Comparison of ENCODE assay signal across 14 cellular contexts in genomic region chr9:89493671-89494070, GRCh38. TPM values are rescaled to one million over a fixed set of nuclear protein-coding genes. Genes with fewer than 3 reads are reported as not detected.
DNase-seq lines count a peak whose midpoint lies in the region; ATAC-seq and TF ChIP-seq lines count a peak whose summit lies in the region.
"Had no signal": no experiment of that assay in that cellular context is flagged by ENCODE, and none has a peak within 500 bp of the region (broad histone marks: within the 10 kb centered on the region; RNA-seq: fewer than 3 reads in every experiment).

No MANE protein-coding gene starts in this region.

- no peak for TF ChIP-seq EP300 in tibial nerve (IDR thresholded peaks at IDR 0.05)

- no peaks in the 10 kb centered on the region for H3K9me3 Mint-ChIP-seq in stimulated activated naive CD8-positive, alpha-beta T cell treated with anti-CD3 and anti-CD28 coated beads, Interleukin-15, Interleukin-2, amounts not matched to agents 100 ng/mL and 50 ng/mL, for 24 hours
- no peaks in the 10 kb centered on the region for H3K9me3 Mint-ChIP-seq in activated CD8-positive, alpha-beta T cell treated with anti-CD3 and anti-CD28 coated beads, Interleukin-2, amount 10 ng/mL, durations not matched to agents 7 days and 5 days (ENCODE audit: insufficient read depth)
- peaks cover 23% of the 10 kb centered on the region for H3K9me3 Mint-ChIP-seq in glutamatergic neuron (ENCODE audit: unreplicated experiment)
- H3K9me3 Mint-ChIP-seq: HFFc6 had no signal

- no peaks in the 10 kb centered on the region for H3K36me3 ChIP-seq in tibial nerve
- H3K36me3 ChIP-seq: heart left ventricle, suprapubic skin had no signal

- TF ChIP-seq CTCF in glutamatergic neuron (IDR thresholded peaks at IDR 0.05; ENCODE audit: partially characterized antibody, unreplicated experiment) (no peak), tibial nerve (IDR thresholded peaks at IDR 0.05) (no peak)

- peak overlapping the region; percentile 92 for H3K4me3 Mint-ChIP-seq in stimulated activated naive CD8-positive, alpha-beta T cell treated with anti-CD3 and anti-CD28 coated beads, Interleukin-15, Interleukin-2, amounts not matched to agents 100 ng/mL and 50 ng/mL, for 24 hours
- peak overlapping the region; percentile 92 for H3K4me3 Mint-ChIP-seq in activated CD8-positive, alpha-beta T cell treated with anti-CD3 and anti-CD28 coated beads, Interleukin-2, amount 10 ng/mL, durations not matched to agents 7 days and 5 days
- peak overlapping the region; percentile 87 for H3K4me3 Mint-ChIP-seq in glutamatergic neuron (ENCODE audit: unreplicated experiment)
- H3K4me3 Mint-ChIP-seq: HFFc6 had no signal

- WGBS in tibial nerve, 2 donors: 44 to 53% methylated on average over 2 of the region's 2 CpGs

- no peaks in the 10 kb centered on the region for H3K9me3 ChIP-seq in tibial nerve
- H3K9me3 ChIP-seq: heart left ventricle, suprapubic skin had no signal

- peaks cover 90% of the 10 kb centered on the region for H3K4me1 Mint-ChIP-seq in stimulated activated naive CD8-positive, alpha-beta T cell treated with anti-CD3 and anti-CD28 coated beads, Interleukin-15, Interleukin-2, amounts not matched to agents 100 ng/mL and 50 ng/mL, for 24 hours (ENCODE audit: low read depth)
- peaks cover 75% of the 10 kb centered on the region for H3K4me1 Mint-ChIP-seq in activated CD8-positive, alpha-beta T cell treated with anti-CD3 and anti-CD28 coated beads, Interleukin-2, amount 10 ng/mL, durations not matched to agents 7 days and 5 days (ENCODE audit: low read depth)
- peaks cover 56% of the 10 kb centered on the region for H3K4me1 Mint-ChIP-seq in glutamatergic neuron (ENCODE audit: low read depth, unreplicated experiment)

- TF ChIP-seq POLR2A in tibial nerve (IDR thresholded peaks at IDR 0.05): no peak

- H3K4me1 ChIP-seq in tibial nerve: peaks cover 0 to 62% (median 23%) of the 10 kb centered on the region in 4 donors

- peak overlapping the region; percentile 27 for H3K27ac Mint-ChIP-seq in stimulated activated naive CD8-positive, alpha-beta T cell treated with anti-CD3 and anti-CD28 coated beads, Interleukin-15, Interleukin-2, amounts not matched to agents 100 ng/mL and 50 ng/mL, for 24 hours
- peak overlapping the region; percentile 58 for H3K27ac Mint-ChIP-seq in activated CD8-positive, alpha-beta T cell treated with anti-CD3 and anti-CD28 coated beads, Interleukin-2, amount 10 ng/mL, durations not matched to agents 7 days and 5 days
- peak overlapping the region; percentile 99 for H3K27ac Mint-ChIP-seq in glutamatergic neuron (ENCODE audit: unreplicated experiment)
- H3K27ac Mint-ChIP-seq: HFFc6 had no signal

- no peaks in the 10 kb centered on the region for H3K27me3 Mint-ChIP-seq in stimulated activated naive CD8-positive, alpha-beta T cell treated with anti-CD3 and anti-CD28 coated beads, Interleukin-15, Interleukin-2, amounts not matched to agents 100 ng/mL and 50 ng/mL, for 24 hours
- no peaks in the 10 kb centered on the region for H3K27me3 Mint-ChIP-seq in activated CD8-positive, alpha-beta T cell treated with anti-CD3 and anti-CD28 coated beads, Interleukin-2, amount 10 ng/mL, durations not matched to agents 7 days and 5 days (ENCODE audit: low read depth)
- H3K27me3 Mint-ChIP-seq in glutamatergic neuron (ENCODE audit: unreplicated experiment): peaks cover 14% of the 10 kb centered on the region

- POLR2A ChIA-PET in activated CD8-positive, alpha-beta T cell treated with anti-CD3 and anti-CD28 coated beads, Interleukin-2, amount 10 ng/mL, durations not matched to agents 7 days and 5 days (lab: Charles Lee): interaction anchor here (1.0 kb wide), 1 partner anchor 12 kb away, joined by 4 read pairs; no protein-coding TSS in a partner anchor

- peaks cover 54% of the 10 kb centered on the region for H3K36me3 Mint-ChIP-seq in stimulated activated naive CD8-positive, alpha-beta T cell treated with anti-CD3 and anti-CD28 coated beads, Interleukin-15, Interleukin-2, amounts not matched to agents 100 ng/mL and 50 ng/mL, for 24 hours (ENCODE audit: low read depth)
- peaks cover 73% of the 10 kb centered on the region for H3K36me3 Mint-ChIP-seq in activated CD8-positive, alpha-beta T cell treated with anti-CD3 and anti-CD28 coated beads, Interleukin-2, amount 10 ng/mL, durations not matched to agents 7 days and 5 days (ENCODE audit: low read depth)
- no peaks in the 10 kb centered on the region for H3K36me3 Mint-ChIP-seq in glutamatergic neuron (ENCODE audit: unreplicated experiment)

- CTCF ChIA-PET in activated CD8-positive, alpha-beta T cell treated with anti-CD3 and anti-CD28 coated beads, Interleukin-2, amount 10 ng/mL, durations not matched to agents 7 days and 5 days (lab: Charles Lee): interaction anchor here (5.9 kb wide), 1 partner anchor 56 kb away, joined by 46 read pairs; no protein-coding TSS in a partner anchor

- no peak for DNase-seq in stimulated activated naive CD8-positive, alpha-beta T cell treated with anti-CD3 and anti-CD28 coated beads, Interleukin-15, Interleukin-2, amounts not matched to agents 100 U/mL and 50 U/mL, for 24 hours
- no peak for DNase-seq in activated CD8-positive, alpha-beta T cell treated with anti-CD3 and anti-CD28 coated beads, Interleukin-2, amount 10 ng/mL, durations not matched to agents 7 days and 5 days
- no peak for DNase-seq in glutamatergic neuron
- DNase-seq in tibial nerve (ENCODE audit: low spot score in 2 of 2): no peak
- DNase-seq in HK-2 (ENCODE audit: unreplicated experiment): no peak
- DNase-seq in mucosa of gallbladder (ENCODE audit: low spot score): no peak
- DNase-seq: amniotic stem cell, DMS79, heart left ventricle, HFFc6, kidney glomerular epithelial cell had no signal

- no peak overlapping the region for H3K4me3 ChIP-seq in tibial nerve
- H3K4me3 ChIP-seq: heart left ventricle, suprapubic skin had no signal

- no peak for ATAC-seq in stimulated activated naive CD8-positive, alpha-beta T cell treated with anti-CD3 and anti-CD28 coated beads, Interleukin-15, Interleukin-2, amounts not matched to agents 100 U/mL and 50 U/mL, for 24 hours
- no peak for ATAC-seq in activated CD8-positive, alpha-beta T cell treated with anti-CD3 and anti-CD28 coated beads, Interleukin-2, amount 10 ng/mL, durations not matched to agents 7 days and 5 days
- no peak for ATAC-seq in HG02763 (IDR thresholded peaks at IDR 0.05; ENCODE audit: unreplicated experiment)
- ATAC-seq: heart left ventricle had no signal

- H3K27ac ChIP-seq in tibial nerve: peak overlapping the region; percentile 0 to 91 (median 40)
- H3K27ac ChIP-seq: heart left ventricle, suprapubic skin had no signal

- no peaks in the 10 kb centered on the region for H3K27me3 ChIP-seq in tibial nerve
- H3K27me3 ChIP-seq: heart left ventricle, suprapubic skin had no signal

RNA-seq across cellular contexts. Expression of gene SEMA4D, which starts 4.2 kb away (rescaled TPM):
- 100 to 1,000 TPM; 314 to 321 TPM for total RNA-seq in activated CD8-positive, alpha-beta T cell treated with anti-CD3 and anti-CD28 coated beads, Interleukin-2, amount 10 ng/mL, durations not matched to agents 7 days and 5 days
- total RNA-seq in glutamatergic neuron (ENCODE audit: unreplicated experiment): 192 TPM
- total RNA-seq in tibial nerve: 10 to 100 TPM; 13.4 to 27.3 (median 24.8) TPM
- 66.2 TPM for total RNA-seq in mucosa of gallbladder
- total RNA-seq: HFFc6 had no signal

Comparison
In these comparisons a context has a peak if more than half of its experiments do, and no peak if none do; other contexts are left out.
1. H3K27ac Mint-ChIP-seq: peak in every context shown above with its lines; median percentile 99 in glutamatergic neuron; 58 in activated CD8-positive, alpha-beta T cell treated with anti-CD3 and anti-CD28 coated beads, Interleukin-2, amount 10 ng/mL, durations not matched to agents 7 days and 5 days; 27 in stimulated activated naive CD8-positive, alpha-beta T cell treated with anti-CD3 and anti-CD28 coated beads, Interleukin-15, Interleukin-2, amounts not matched to agents 100 ng/mL and 50 ng/mL, for 24 hours.